In the genomic region with DNA sequence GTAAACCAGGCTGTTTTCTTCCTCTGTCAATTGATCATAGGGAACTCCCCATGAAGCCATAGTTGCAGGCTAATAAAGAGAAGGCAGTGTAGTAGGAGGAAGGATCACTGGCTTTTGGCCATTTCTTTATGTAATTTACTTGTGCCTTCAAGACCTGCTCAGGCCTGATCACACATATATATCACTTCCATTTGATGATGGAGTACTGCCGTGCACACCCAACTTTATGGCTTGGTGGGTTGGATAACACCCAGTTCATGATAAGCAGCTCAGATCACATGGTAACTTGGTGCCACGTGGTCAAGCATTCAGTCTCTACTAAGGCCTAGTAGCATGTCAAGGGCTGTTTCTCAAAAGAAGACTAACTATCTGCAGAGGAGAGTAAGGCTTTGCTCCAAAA, we compare ENCODE assay signal across 38 cellular contexts. TPM values are rescaled to one million over a fixed set of nuclear protein-coding genes. Genes with fewer than 3 reads are reported as not detected.
"Had no signal": no experiment of that assay in that cellular context is flagged by ENCODE, and none has a peak within 500 bp of the region (broad histone marks: within the 10 kb centered on the region; RNA-seq: fewer than 3 reads in every experiment).

No MANE protein-coding gene starts in this region.

- ATAC-seq: activated CD8-positive, alpha-beta T cell treated with anti-CD3 and anti-CD28 coated beads for 36 hours; activated naive CD4-positive, alpha-beta T cell treated with anti-CD3 and anti-CD28 coated beads, Interleukin-2, amount 50 U/mL, for 72 hours; activated T-cell treated with anti-CD3 and anti-CD28 coated beads, Interleukin-2, amount 50 U/mL, for 4 hours; activated T-cell treated with anti-CD3 and anti-CD28 coated beads, Interleukin-2, amount 50 U/mL, for 72 hours; activated T-helper 17 cell treated with anti-CD3 and anti-CD28 coated beads, Interleukin-2, amount 50 U/mL, for 72 hours; body of pancreas had no signal

- H3K27ac ChIP-seq: adrenal gland, body of pancreas, brain microvascular endothelial cell, breast epithelium, VCaP had no signal

- H3K36me3 ChIP-seq: adrenal gland, brain microvascular endothelial cell, breast epithelium had no signal

- DNase-seq: activated B cell treated with CpG ODN at 0.5 μM for 24 hours; activated CD4-positive, alpha-beta memory T cell treated with anti-CD3 and anti-CD28 coated beads for 36 hours; activated CD4-positive, alpha-beta T cell treated with anti-CD3 and anti-CD28 coated beads for 4 hours; activated CD4-positive, alpha-beta T cell treated with anti-CD3 and anti-CD28 coated beads, Interleukin-2, amount 10 ng/mL, durations not matched to agents 24 days and 14 days; activated CD4-positive, alpha-beta T cell treated with anti-CD3 and anti-CD28 coated beads, Interleukin-2, amount 50 U/mL, for 1 hour; activated CD4-positive, alpha-beta T cell treated with anti-CD3 and anti-CD28 coated beads, Interleukin-2, amount 50 U/mL, for 4 hours; activated CD4-positive, CD25-positive, alpha-beta regulatory T cell treated with anti-CD3 and anti-CD28 coated beads, Interleukin-2, amount 50 U/mL, for 72 hours; activated CD8-positive, alpha-beta memory T cell treated with anti-CD3 and anti-CD28 coated beads, Interleukin-2, amount 50 U/mL, for 4 hours; activated CD8-positive, alpha-beta T cell treated with anti-CD3 and anti-CD28 coated beads for 36 hours; activated effector memory CD4-positive, alpha-beta T cell treated with anti-CD3 and anti-CD28 coated beads, Interleukin-2, amount 50 U/mL, for 16 hours; activated gamma-delta T cell treated with Interleukin-2 at 50 U/mL for 16 hours; activated naive CD4-positive, alpha-beta T cell; activated naive CD4-positive, alpha-beta T cell treated with anti-CD3 and anti-CD28 coated beads for 36 hours; activated naive CD4-positive, alpha-beta T cell treated with anti-CD3 and anti-CD28 coated beads, Interleukin-2, amount 50 U/mL, for 16 hours; activated naive CD8-positive, alpha-beta T cell treated with anti-CD3 and anti-CD28 coated beads for 36 hours; activated T-cell treated with anti-CD3 and anti-CD28 coated beads for 4 hours; activated T-cell treated with anti-CD3 and anti-CD28 coated beads, Interleukin-2, amount 50 U/mL, for 1 hour; activated T-cell treated with anti-CD3 and anti-CD28 coated beads, Interleukin-2, amount 50 U/mL, for 4 hours; activated T-cell treated with anti-CD3 and anti-CD28 coated beads, Interleukin-2, amount 50 U/mL, for 72 hours; adrenal gland; amniotic stem cell; aorta; body of pancreas; brain microvascular endothelial cell; central memory CD4-positive, alpha-beta T cell; T-helper 1 cell; T-helper 2 cell; T-helper 9 cell had no signal

- FAIRE-seq: astrocyte, TTC549 had no signal

- H3K4me1 ChIP-seq: adrenal gland, body of pancreas, breast epithelium had no signal

- H3K4me3 ChIP-seq: adrenal gland, body of pancreas, breast epithelium had no signal

- H3K27me3 ChIP-seq: adrenal gland, body of pancreas, brain microvascular endothelial cell, breast epithelium had no signal

- H3K9me3 ChIP-seq: adrenal gland, body of pancreas, breast epithelium had no signal

RNA-seq across cellular contexts. Expression of a gene that starts 4.1 kb away (rescaled TPM):
- total RNA-seq: activated B cell treated with CpG ODN at 0.5 μM for 24 hours; activated CD4-positive, alpha-beta memory T cell treated with anti-CD3 and anti-CD28 coated beads for 36 hours; activated CD4-positive, alpha-beta T cell treated with anti-CD3 and anti-CD28 coated beads, Interleukin-2, amount 10 ng/mL, durations not matched to agents 24 days and 14 days; activated CD8-positive, alpha-beta memory T cell treated with anti-CD3 and anti-CD28 coated beads for 36 hours; activated CD8-positive, alpha-beta T cell treated with anti-CD3 and anti-CD28 coated beads for 36 hours; activated naive CD4-positive, alpha-beta T cell treated with anti-CD3 and anti-CD28 coated beads for 36 hours; activated naive CD4-positive, alpha-beta T cell treated with anti-CD3 and anti-CD28 coated beads, Interleukin-2, amount 50 U/mL, for 72 hours; activated naive CD8-positive, alpha-beta T cell treated with anti-CD3 and anti-CD28 coated beads for 36 hours; activated T-cell treated with anti-CD3 and anti-CD28 coated beads, Interleukin-2, amount 50 U/mL, for 4 hours; activated T-cell treated with anti-CD3 and anti-CD28 coated beads, Interleukin-2, amount 50 U/mL, for 72 hours; activated T-helper 1 cell treated with anti-CD3 and anti-CD28 coated beads, Interleukin-12 subunit alpha, Interleukin-12 subunit beta, Interleukin-2, Interleukin-4 antibody, amounts not matched to agents 30 ng/mL and 10 ng/mL and 1 ng/mL, durations not matched to agents 14 hours and 24 hours and 36 hours; activated T-helper 17 cell treated with anti-CD3 and anti-CD28 coated beads, Interleukin-2, amount 50 U/mL, for 72 hours; adrenal gland; astrocyte; body of pancreas; breast epithelium; cardiac septum; cerebellum had no signal
- polyA plus RNA-seq: adrenal gland, aorta had no signal
